1 cellular context compared by ENCODE assay signal in the genomic region with DNA sequence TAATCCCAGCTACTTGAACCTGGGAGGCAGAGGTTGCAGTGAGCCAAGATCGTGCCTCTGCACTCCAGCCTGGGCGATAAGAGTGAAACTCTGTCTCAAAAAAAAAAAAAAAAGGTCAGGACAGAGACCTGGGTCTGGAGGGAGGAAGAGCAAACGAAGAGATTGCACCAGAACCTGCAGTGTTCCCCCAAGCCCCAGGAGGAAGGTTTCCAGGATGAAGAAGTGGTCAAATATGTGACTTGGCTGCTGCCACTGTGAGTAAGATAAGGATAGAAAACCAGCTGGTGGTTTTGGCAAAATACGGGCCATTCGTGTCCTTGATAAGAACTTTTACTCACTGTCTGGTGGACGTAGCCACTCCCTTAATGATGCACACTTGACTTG.
A peak's percentile ranks its signal among the peaks of the same experiment; 100 is the strongest.
TF ChIP-seq lines count a peak whose summit lies in the region.

No MANE protein-coding gene starts in this region.

TF ChIP-seq in K562, 482 proteins besides CTCF, POLR2A, EP300 and RAD21 (continued from another document):
- TF ChIP-seq TEAD1 (CRISPR knock-in tag; IDR thresholded peaks at IDR 0.05) (0 out of 4 replicates have a peak, but pooled peaks of 1 of the 2 experiments have one; percentile 46), MTF1 (CRISPR knock-in tag; IDR thresholded peaks at IDR 0.05; ENCODE audit: borderline replicate concordance) (no peak)
TF ChIP-seq in K562: peak in this region for 43.
